24 cellular contexts compared by ENCODE assay signal in genomic region chr5:84642795-84643194, GRCh38.
DNase-seq lines count a peak whose midpoint lies in the region; ATAC-seq, FAIRE-seq and TF ChIP-seq lines count a peak whose summit lies in the region.
"Had no signal": no experiment of that assay in that cellular context is flagged by ENCODE, and none has a peak within 500 bp of the region (broad histone marks: within the 10 kb centered on the region; RNA-seq: fewer than 3 reads in every experiment).

No MANE protein-coding gene starts in this region.

- no peak overlapping the region for H3K27ac ChIP-seq in foreskin keratinocyte
- no peak overlapping the region for H3K27ac ChIP-seq in effector memory CD4-positive, alpha-beta T cell (ENCODE audit: insufficient read depth, low read length, poor library complexity, severe bottlenecking)
- H3K27ac ChIP-seq: esophagus squamous epithelium, GM23248, lower lobe of right lung, SK-N-MC, testis had no signal

- in situ Hi-C loops in astrocyte of the spinal cord (cut with HindIII; ENCODE audit: low sequenced_read_pairs) = no loop called here

- H3K4me3 ChIP-seq in AG04449 (ENCODE audit: low read depth, low read length) (no peak overlapping the region), astrocyte of the spinal cord (ENCODE audit: low read depth, low read length) (no peak overlapping the region)
- H3K4me3 ChIP-seq in effector memory CD4-positive, alpha-beta T cell (ENCODE audit: insufficient read depth, low read depth, low read length, poor library complexity, severe bottlenecking) = no peak overlapping the region
- H3K4me3 ChIP-seq: esophagus squamous epithelium, GM23248, lower lobe of right lung, SK-N-MC, testis had no signal

- no peaks in the 10 kb centered on the region for H3K27me3 ChIP-seq in foreskin keratinocyte
- H3K27me3 ChIP-seq in effector memory CD4-positive, alpha-beta T cell (replicated peaks; ENCODE audit: control insufficient read depth, insufficient read depth, low read length, poor library complexity, severe bottlenecking) = no peaks in the 10 kb centered on the region
- H3K27me3 ChIP-seq: esophagus squamous epithelium, testis had no signal

- CTCF ChIA-PET in AG04449 (lab: Yijun Ruan, JAX) = no interaction called here

- no peak for TF ChIP-seq POLR2A in GM12891 (IDR thresholded peaks at IDR 0.05; ENCODE audit: low read depth, low read length)

- no peaks in the 10 kb centered on the region for H3K9me3 ChIP-seq in effector memory CD4-positive, alpha-beta T cell (ENCODE audit: control insufficient read depth, low read length)
- H3K9me3 ChIP-seq: esophagus squamous epithelium, lower lobe of right lung, testis had no signal

- DNase-seq in AG04449 (ENCODE audit: low read depth, low spot score) (peak; percentile 5), LHCN-M2 (ENCODE audit: low read depth) (peak; percentile 40), astrocyte of the spinal cord (ENCODE audit: low read depth, low spot score) (peak; percentile 65), foreskin keratinocyte (peak; percentile 10 to 28), LoVo (ENCODE audit: low spot score) (no peak), GM12891 (ENCODE audit: insufficient read length, low spot score) (no peak)
- DNase-seq in effector memory CD4-positive, alpha-beta T cell = no peak
- DNase-seq: activated CD4-positive, CD25-positive, alpha-beta regulatory T cell treated with anti-CD3 and anti-CD28 coated beads, Interleukin-2, amount 50 U/mL, for 72 hours; activated T-cell treated with anti-CD3 and anti-CD28 coated beads, Interleukin-2, amount 50 U/mL, for 48 hours; caudate nucleus; CD4-positive, CD25-positive, alpha-beta regulatory T cell; DMS79 treated with DMSO at 0.1 percent for 48 hours; esophagus squamous epithelium; GM23248; islet precursor cell; Karpas-422; lower lobe of right lung; NCI-H1417 treated with DMSO at 0.1 percent for 48 hours; right cardiac atrium; T1000; testis had no signal

- POLR2A ChIA-PET in AG04449 (lab: Yijun Ruan, JAX) = no interaction called here

- no peaks in the 10 kb centered on the region for H3K36me3 ChIP-seq in effector memory CD4-positive, alpha-beta T cell (ENCODE audit: control insufficient read depth, insufficient read depth, low read length)
- H3K36me3 ChIP-seq: esophagus squamous epithelium, lower lobe of right lung had no signal

- no peak for FAIRE-seq in GM12891 (lab: Jason Lieb, UNC)
- FAIRE-seq: HTR-8/SVneo had no signal

- ATAC-seq in foreskin keratinocyte = no peak
- ATAC-seq in HG03442 (IDR thresholded peaks at IDR 0.05; ENCODE audit: unreplicated experiment) = no peak
- ATAC-seq: lower lobe of right lung, right cardiac atrium had no signal

- no peak for TF ChIP-seq CTCF in AG04449 (IDR thresholded peaks at IDR 0.05; ENCODE audit: insufficient read depth, low read length, missing control alignments)
- no peak for TF ChIP-seq CTCF in astrocyte of the spinal cord (IDR thresholded peaks at IDR 0.05; ENCODE audit: low read depth, low read length)
- TF ChIP-seq CTCF in foreskin keratinocyte (conservative IDR thresholded peaks at IDR 0.05) = no peak

- H3K4me1 ChIP-seq in foreskin keratinocyte = no peaks in the 10 kb centered on the region
- H3K4me1 ChIP-seq in effector memory CD4-positive, alpha-beta T cell (ENCODE audit: control insufficient read depth, insufficient read depth, low read length, poor library complexity, severe bottlenecking) = no peaks in the 10 kb centered on the region
- H3K4me1 ChIP-seq: esophagus squamous epithelium, lower lobe of right lung, testis had no signal

TF ChIP-seq in GM12891, 5 proteins besides CTCF, POLR2A, EP300 and RAD21:
- TF ChIP-seq PAX5 (IDR thresholded peaks at IDR 0.05; ENCODE audit: insufficient read depth, low read length, severe bottlenecking) (no peak), POLR2AphosphoS5 (IDR thresholded peaks at IDR 0.05; ENCODE audit: low read depth, low read length) (no peak), SPI1 (IDR thresholded peaks at IDR 0.05; ENCODE audit: low read depth, low read length) (no peak), POU2F2 (IDR thresholded peaks at IDR 0.05; ENCODE audit: low read depth, low read length) (no peak), TAF1 (IDR thresholded peaks at IDR 0.05; ENCODE audit: low read depth, low read length) (no peak)

Comparison
In these comparisons a context has a peak if more than half of its experiments do, and no peak if none do; other contexts are left out.
1. DNase-seq: peak in AG04449 (single experiment), LHCN-M2 (single experiment), astrocyte of the spinal cord (single experiment) and foreskin keratinocyte (2 of 2); none in LoVo (single experiment), GM12891 (single experiment) and effector memory CD4-positive, alpha-beta T cell (0 of 3).